Comparison of ENCODE assay signal across 9 cellular contexts in genomic region chr5:44388504-44389409, GRCh38. TPM values are rescaled to one million over a fixed set of nuclear protein-coding genes. Genes with fewer than 3 reads are reported as not detected.
DNase-seq lines count a peak whose midpoint lies in the region; TF ChIP-seq lines count a peak whose summit lies in the region.
"Had no signal": no experiment of that assay in that cellular context is flagged by ENCODE, and none has a peak within 500 bp of the region (broad histone marks: within the 10 kb centered on the region; RNA-seq: fewer than 3 reads in every experiment).

No MANE protein-coding gene starts in this region.

- no peak for TF ChIP-seq CTCF in esophagus muscularis mucosa (IDR thresholded peaks at IDR 0.05)
- TF ChIP-seq CTCF in nephron (IDR thresholded peaks at IDR 0.05; ENCODE audit: unreplicated experiment in 3 of 3), result no peak

- TF ChIP-seq EP300 in esophagus muscularis mucosa (IDR thresholded peaks at IDR 0.05), result no peak

- H3K4me3 Mint-ChIP-seq in nephron (peak overlapping the region; percentile 93 to 96 (median 94)), immature natural killer cell (peak overlapping the region in 1 of 5 donors; percentile 10)
- no peak overlapping the region for H3K4me3 Mint-ChIP-seq in activated CD4-positive, alpha-beta memory T cell treated with anti-CD3 and anti-CD28 coated beads for 36 hours

- POLR2A ChIA-PET in activated CD4-positive, alpha-beta memory T cell treated with anti-CD3 and anti-CD28 coated beads for 36 hours (lab: Charles Lee), result no interaction called here

- in situ Hi-C loops in ACHN (cut with HindIII; ENCODE audit: low pct_ligation_motif_present, low pct_unique_long_range_greater_than_20kb, low sequenced_read_pairs), result no loop called here

- no peaks in the 10 kb centered on the region for H3K36me3 Mint-ChIP-seq in nephron (ENCODE audit: low read depth)
- H3K36me3 Mint-ChIP-seq in immature natural killer cell, result no peaks in the 10 kb centered on the region
- no peaks in the 10 kb centered on the region for H3K36me3 Mint-ChIP-seq in activated CD4-positive, alpha-beta memory T cell treated with anti-CD3 and anti-CD28 coated beads for 36 hours

- peak overlapping the region; percentile 62 for H2AFZ ChIP-seq in ACC112 (ENCODE audit: low read length, unreplicated experiment)

- H3K4me1 Mint-ChIP-seq in nephron, result peaks cover 40% of the 10 kb centered on the region
- H3K4me1 Mint-ChIP-seq in immature natural killer cell, result no peaks in the 10 kb centered on the region
- no peaks in the 10 kb centered on the region for H3K4me1 Mint-ChIP-seq in activated CD4-positive, alpha-beta memory T cell treated with anti-CD3 and anti-CD28 coated beads for 36 hours (ENCODE audit: low read depth)

- 1% methylated on average over 21 of the region's 30 CpGs for WGBS in esophagus muscularis mucosa

- H3K36me3 ChIP-seq in ACC112 (ENCODE audit: insufficient read depth, low read length) (no peaks in the 10 kb centered on the region), esophagus muscularis mucosa (no peaks in the 10 kb centered on the region)

- H3K4me3 ChIP-seq in ACC112 (ENCODE audit: low read depth, low read length) (peak overlapping the region; percentile 78), esophagus muscularis mucosa (peak overlapping the region; percentile 57 to 66 (median 57))

- no peak overlapping the region for H3K27ac ChIP-seq in ACC112 (ENCODE audit: low read depth, low read length)
- H3K27ac ChIP-seq in esophagus muscularis mucosa (replicated peaks in 1 of 4), result peak overlapping the region; percentile 54 to 80 (median 70)

- H3K27me3 Mint-ChIP-seq in nephron (ENCODE audit: low read depth) (peaks cover 44% of the 10 kb centered on the region), immature natural killer cell (ENCODE audit: low read depth in 3 of 3) (peaks cover 4 to 13% (median 6%) of the 10 kb centered on the region in 3 donors)
- H3K27me3 Mint-ChIP-seq in activated CD4-positive, alpha-beta memory T cell treated with anti-CD3 and anti-CD28 coated beads for 36 hours, result peaks cover 30% of the 10 kb centered on the region

- CTCF ChIA-PET in activated CD4-positive, alpha-beta memory T cell treated with anti-CD3 and anti-CD28 coated beads for 36 hours (lab: Charles Lee), result no interaction called here

- H3K27ac Mint-ChIP-seq in nephron, result peak overlapping the region; percentile 73 to 86 (median 77)
- H3K27ac Mint-ChIP-seq in immature natural killer cell, result no peak overlapping the region
- no peak overlapping the region for H3K27ac Mint-ChIP-seq in activated CD4-positive, alpha-beta memory T cell treated with anti-CD3 and anti-CD28 coated beads for 36 hours

- H3K4me1 ChIP-seq in ACC112 (ENCODE audit: control insufficient read depth, insufficient read depth, low read length, unreplicated experiment), result no peaks in the 10 kb centered on the region
- peaks cover 14 to 30% (median 21%) of the 10 kb centered on the region in 4 donors for H3K4me1 ChIP-seq in esophagus muscularis mucosa

- H3K9me3 ChIP-seq in esophagus muscularis mucosa, result no peaks in the 10 kb centered on the region

- H3K27me3 ChIP-seq in ACC112 (ENCODE audit: insufficient read depth, low read length), result peaks cover 92% of the 10 kb centered on the region
- H3K27me3 ChIP-seq in esophagus muscularis mucosa, result peaks cover 0 to 17% (median 0%) of the 10 kb centered on the region in 4 donors

- TF ChIP-seq POLR2A in esophagus muscularis mucosa (IDR thresholded peaks at IDR 0.05; ENCODE audit: low read depth), result no peak

- intact Hi-C loops in esophagus muscularis mucosa (cut with DNase I), result no loop called here
- intact Hi-C loops in activated CD4-positive, alpha-beta memory T cell treated with anti-CD3 and anti-CD28 coated beads for 36 hours (cut with micrococcal nuclease), result no loop called here

- DNase-seq in NCI-H69 (lab: John Stamatoyannopoulos, UW) (peak; percentile 51), esophagus muscularis mucosa (ENCODE audit: extremely low spot score) (no peak), immature natural killer cell (no peak), midbrain (lab: John Stamatoyannopoulos, UW) (no peak), ACHN (no peak)
- no peak for DNase-seq in activated CD4-positive, alpha-beta memory T cell treated with anti-CD3 and anti-CD28 coated beads for 36 hours

- H3K79me2 ChIP-seq in ACC112 (ENCODE audit: control insufficient read depth, insufficient read depth, low read length, unreplicated experiment), result no peaks in the 10 kb centered on the region

- no peaks in the 10 kb centered on the region for H3K9me3 Mint-ChIP-seq in nephron
- H3K9me3 Mint-ChIP-seq in immature natural killer cell, result peaks cover 3 to 44% (median 21%) of the 10 kb centered on the region in 6 donors
- no peaks in the 10 kb centered on the region for H3K9me3 Mint-ChIP-seq in activated CD4-positive, alpha-beta memory T cell treated with anti-CD3 and anti-CD28 coated beads for 36 hours

RNA-seq across cellular contexts. Expression of gene FGF10, which starts 0.5 kb away (rescaled TPM):
- 10 to 100 TPM in 1 of 4 donors, 1 to 10 TPM in 3; 3.7 to 10.4 (median 5.0) TPM for total RNA-seq in esophagus muscularis mucosa
- not detected for polyA plus RNA-seq in immature natural killer cell
- total RNA-seq in activated CD4-positive, alpha-beta memory T cell treated with anti-CD3 and anti-CD28 coated beads for 36 hours, result not detected
- total RNA-seq: renal cortical epithelial cell had no signal

Comparison
In these comparisons a context has a peak if more than half of its experiments do, and no peak if none do; other contexts are left out.
1. H3K27ac Mint-ChIP-seq: peak in nephron (3 of 3); none in immature natural killer cell (0 of 6) and activated CD4-positive, alpha-beta memory T cell treated with anti-CD3 and anti-CD28 coated beads for 36 hours (single experiment).
2. RNA of gene FGF10, which starts 0.5 kb away (total RNA-seq): 3.7 to 10.4 TPM in esophagus muscularis mucosa; not detected in activated CD4-positive, alpha-beta memory T cell treated with anti-CD3 and anti-CD28 coated beads for 36 hours; every median in the first group is over 4 times any median in the second.